Comparison of ENCODE assay signal across 8 cellular contexts in genomic region chr1:40784771-40785151, GRCh38. TPM values are rescaled to one million over a fixed set of nuclear protein-coding genes. Genes with fewer than 3 reads are reported as not detected.
DNase-seq lines count a peak whose midpoint lies in the region; ATAC-seq and TF ChIP-seq lines count a peak whose summit lies in the region.

No MANE protein-coding gene starts in this region.

- no peak for DNase-seq in activated CD8-positive, alpha-beta memory T cell treated with anti-CD3 and anti-CD28 coated beads, Interleukin-2, amount 10 ng/mL, durations not matched to agents 7 days and 5 days
- no peak for DNase-seq in activated CD8-positive, alpha-beta memory T cell treated with anti-CD3 and anti-CD28 coated beads for 24 hours
- DNase-seq in memory B cell (ENCODE audit: low spot score in 2 of 2) (no peak), suprapubic skin (ENCODE audit: low spot score in 2 of 2) (no peak), NCI-H187 treated with DMSO at 0.1 percent for 48 hours (lab: John Stamatoyannopoulos, UW) (no peak)

- H3K36me3 Mint-ChIP-seq in activated CD8-positive, alpha-beta memory T cell treated with anti-CD3 and anti-CD28 coated beads, Interleukin-2, amount 10 ng/mL, durations not matched to agents 7 days and 5 days = no peaks in the 10 kb centered on the region
- H3K36me3 Mint-ChIP-seq in activated naive CD8-positive, alpha-beta T cell = no peaks in the 10 kb centered on the region
- H3K36me3 Mint-ChIP-seq in memory B cell = no peaks in the 10 kb centered on the region

- H3K27me3 Mint-ChIP-seq in activated CD8-positive, alpha-beta memory T cell treated with anti-CD3 and anti-CD28 coated beads, Interleukin-2, amount 10 ng/mL, durations not matched to agents 7 days and 5 days = peaks cover 35% of the 10 kb centered on the region
- H3K27me3 Mint-ChIP-seq in activated naive CD8-positive, alpha-beta T cell = peaks cover 6% of the 10 kb centered on the region
- H3K27me3 Mint-ChIP-seq in memory B cell = peaks cover 21% of the 10 kb centered on the region

- H3K27ac Mint-ChIP-seq in activated CD8-positive, alpha-beta memory T cell treated with anti-CD3 and anti-CD28 coated beads, Interleukin-2, amount 10 ng/mL, durations not matched to agents 7 days and 5 days = no peak overlapping the region
- H3K27ac Mint-ChIP-seq in activated naive CD8-positive, alpha-beta T cell = no peak overlapping the region
- no peak overlapping the region for H3K27ac Mint-ChIP-seq in memory B cell

- no peak for TF ChIP-seq CTCF in suprapubic skin (IDR thresholded peaks at IDR 0.05)

- peak overlapping the region; percentile 62 for H3K27ac ChIP-seq in suprapubic skin

- TF ChIP-seq EP300 in suprapubic skin (IDR thresholded peaks at IDR 0.05) = no peak

- H3K4me3 ChIP-seq in suprapubic skin = peak overlapping the region; percentile 59

- H3K27me3 ChIP-seq in suprapubic skin = peaks cover 6% of the 10 kb centered on the region

- H3K9me3 Mint-ChIP-seq in activated CD8-positive, alpha-beta memory T cell treated with anti-CD3 and anti-CD28 coated beads, Interleukin-2, amount 10 ng/mL, durations not matched to agents 7 days and 5 days (ENCODE audit: low read depth) = no peaks in the 10 kb centered on the region
- no peaks in the 10 kb centered on the region for H3K9me3 Mint-ChIP-seq in activated naive CD8-positive, alpha-beta T cell (ENCODE audit: low read depth)
- H3K9me3 Mint-ChIP-seq in memory B cell = no peaks in the 10 kb centered on the region

- no peak for TF ChIP-seq POLR2A in suprapubic skin (IDR thresholded peaks at IDR 0.05)

- no peak for ATAC-seq in activated CD8-positive, alpha-beta memory T cell treated with anti-CD3 and anti-CD28 coated beads, Interleukin-2, amount 10 ng/mL, durations not matched to agents 7 days and 5 days
- ATAC-seq in memory B cell (ENCODE audit: low read depth) (no peak), GM18909 (IDR thresholded peaks at IDR 0.05; ENCODE audit: poor library complexity, unreplicated experiment) (no peak), GM18520 (IDR thresholded peaks at IDR 0.05; ENCODE audit: unreplicated experiment) (no peak)

- no peaks in the 10 kb centered on the region for H3K9me3 ChIP-seq in suprapubic skin

- H3K36me3 ChIP-seq in suprapubic skin = no peaks in the 10 kb centered on the region

- peaks cover 27% of the 10 kb centered on the region for H3K4me1 ChIP-seq in suprapubic skin

- WGBS in suprapubic skin = 34% methylated on average over 6 of the region's 10 CpGs

- H3K4me1 Mint-ChIP-seq in activated CD8-positive, alpha-beta memory T cell treated with anti-CD3 and anti-CD28 coated beads, Interleukin-2, amount 10 ng/mL, durations not matched to agents 7 days and 5 days = peaks cover 7% of the 10 kb centered on the region
- peaks cover 9% of the 10 kb centered on the region for H3K4me1 Mint-ChIP-seq in activated naive CD8-positive, alpha-beta T cell (ENCODE audit: low read depth)
- H3K4me1 Mint-ChIP-seq in memory B cell = peaks cover 11% of the 10 kb centered on the region

- CTCF ChIA-PET in activated CD8-positive, alpha-beta memory T cell treated with anti-CD3 and anti-CD28 coated beads, Interleukin-2, amount 10 ng/mL, durations not matched to agents 7 days and 5 days (lab: Charles Lee) = interaction anchor here (3.8 kb wide), 1 partner anchor 10 kb away, joined by 16 read pairs; no protein-coding TSS in a partner anchor

- H3K4me3 Mint-ChIP-seq in activated CD8-positive, alpha-beta memory T cell treated with anti-CD3 and anti-CD28 coated beads, Interleukin-2, amount 10 ng/mL, durations not matched to agents 7 days and 5 days = peak overlapping the region; percentile 42
- peak overlapping the region; percentile 74 for H3K4me3 Mint-ChIP-seq in activated naive CD8-positive, alpha-beta T cell
- H3K4me3 Mint-ChIP-seq in memory B cell = peak overlapping the region; percentile 83

RNA-seq across cellular contexts. Expression of gene KCNQ4, which starts 1.2 kb away (rescaled TPM):
- under 1 TPM; 0.12 to 0.44 TPM for total RNA-seq in activated CD8-positive, alpha-beta memory T cell treated with anti-CD3 and anti-CD28 coated beads, Interleukin-2, amount 10 ng/mL, durations not matched to agents 7 days and 5 days
- 1 to 10 TPM; 1.1 to 3.8 (median 1.5) TPM for total RNA-seq in suprapubic skin
